1 cellular context compared by ENCODE assay signal in genomic region chr15:98177950-98178848, GRCh38.
A peak's percentile ranks its signal among the peaks of the same experiment; 100 is the strongest.
TF ChIP-seq lines count a peak whose summit lies in the region.

No MANE protein-coding gene starts in this region.

TF ChIP-seq in K562, 482 proteins besides CTCF, POLR2A, EP300 and RAD21 (continued from another document):
- no peak for TF ChIP-seq ZNF407 (IDR thresholded peaks at IDR 0.05; ENCODE audit: low read depth)
- no peak for TF ChIP-seq SUPT5H (IDR thresholded peaks at IDR 0.05)
- peak; percentile 89 for TF ChIP-seq DEAF1 (CRISPR knock-in tag; IDR thresholded peaks at IDR 0.05)
- TF ChIP-seq MYBL2 (IDR thresholded peaks at IDR 0.05; ENCODE audit: low read depth): no peak
- TF ChIP-seq MYBL2 (CRISPR knock-in tag; IDR thresholded peaks at IDR 0.05; ENCODE audit: borderline replicate concordance): no peak
- no peak for TF ChIP-seq ARID3B (CRISPR knock-in tag; IDR thresholded peaks at IDR 0.05; ENCODE audit: borderline replicate concordance)
- 0 out of 2 replicates have a peak, but pooled peaks have one; percentile 15 for TF ChIP-seq TEAD4 (IDR thresholded peaks at IDR 0.05; ENCODE audit: low read length)
- TF ChIP-seq TEAD4 (CRISPR knock-in tag; IDR thresholded peaks at IDR 0.05; ENCODE audit: borderline replicate concordance): no peak
- peak; percentile 51; the same call in 1 of the 2 replicates for TF ChIP-seq SMC3 (conservative IDR thresholded peaks at IDR 0.05; ENCODE audit: insufficient read depth, low read depth, low read length)
- no peak for TF ChIP-seq DACH1 (IDR thresholded peaks at IDR 0.05; ENCODE audit: partially characterized antibody)
- peak; percentile 75; the same call in 1 of the 2 replicates for TF ChIP-seq STAG1 (CRISPR knock-in tag; IDR thresholded peaks at IDR 0.05; ENCODE audit: borderline replicate concordance)
- TF ChIP-seq CC2D1A (IDR thresholded peaks at IDR 0.05): no peak
- no peak for TF ChIP-seq MAZ (CRISPR knock-in tag; conservative IDR thresholded peaks at IDR 0.05 in 1 of 2, IDR thresholded peaks at IDR 0.05 in 1 of 2)
- no peak for TF ChIP-seq KAT2B (IDR thresholded peaks at IDR 0.05; ENCODE audit: low read depth, low read length)
